30 cellular contexts compared by ENCODE assay signal in the genomic region with DNA sequence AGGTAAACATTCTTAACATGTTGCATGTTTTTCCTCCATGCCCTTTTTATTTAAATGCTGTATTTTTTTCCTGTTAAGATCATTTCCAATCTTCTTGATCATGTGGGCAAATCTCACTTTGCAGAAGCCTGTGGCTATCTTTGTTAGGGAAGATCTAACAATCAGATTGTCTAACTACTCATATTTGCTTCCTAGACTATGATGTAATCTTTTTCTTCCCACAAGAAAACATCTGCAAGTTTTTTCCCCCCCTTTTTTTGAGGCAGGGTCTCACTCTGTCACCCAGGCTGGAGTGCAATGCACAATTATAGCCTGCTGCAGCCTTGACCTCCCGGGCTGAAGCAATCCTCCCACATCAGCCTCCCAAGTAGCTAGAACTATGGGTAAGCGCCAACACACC. TPM values are rescaled to one million over a fixed set of nuclear protein-coding genes. Genes with fewer than 3 reads are reported as not detected.
"Had no signal": no experiment of that assay in that cellular context is flagged by ENCODE, and none has a peak within 500 bp of the region (broad histone marks: within the 10 kb centered on the region; RNA-seq: fewer than 3 reads in every experiment).

No MANE protein-coding gene starts in this region.

- ATAC-seq: foreskin keratinocyte, gastroesophageal sphincter, heart right ventricle, left cardiac atrium, left lung, left ventricle myocardium superior, lower lobe of right lung had no signal

- H3K4me1 ChIP-seq: foreskin keratinocyte, left lung, lower lobe of right lung had no signal

- H3K9me3 ChIP-seq: esophagus muscularis mucosa, gastroesophageal sphincter, heart right ventricle, left lung, lower lobe of right lung had no signal

- H3K27ac ChIP-seq: coronary artery, dorsolateral prefrontal cortex, esophagus muscularis mucosa, foreskin keratinocyte, gastroesophageal sphincter, heart right ventricle, left lung, lower lobe of right lung had no signal

- H3K36me3 ChIP-seq: esophagus muscularis mucosa, gastroesophageal sphincter, heart right ventricle, left lung, lower lobe of right lung had no signal

- H3K27me3 ChIP-seq: esophagus muscularis mucosa, gastroesophageal sphincter, heart right ventricle, left lung had no signal

- DNase-seq: dermis blood vessel endothelial cell; dorsolateral prefrontal cortex; effector CD4-positive, alpha-beta T cell; effector memory CD4-positive, alpha-beta T cell; foreskin keratinocyte; glutamatergic neuron; head of caudate nucleus; heart right ventricle; hippocampal formation; left cardiac atrium; left lung; left ventricle myocardium superior; lower lobe of right lung; mesenchymal stem cell; midbrain had no signal

- H3K4me3 ChIP-seq: coronary artery, dorsolateral prefrontal cortex, esophagus muscularis mucosa, gastroesophageal sphincter, heart right ventricle, left lung, lower lobe of right lung had no signal

- FAIRE-seq: colon, endothelial cell of umbilical vein, frontal cortex, islet of Langerhans, keratinocyte had no signal

RNA-seq across cellular contexts. Expression of gene LMOD3, which starts 15.0 kb away (rescaled TPM):
- total RNA-seq: dermis blood vessel endothelial cell, endothelial cell of umbilical vein, epithelial cell of proximal tubule, fibroblast of villous mesenchyme, foreskin keratinocyte, glomerular endothelial cell, kidney epithelial cell, lower leg skin, lung microvascular endothelial cell, mononuclear cell had no signal
- polyA plus RNA-seq: endothelial cell of umbilical vein, foreskin keratinocyte, keratinocyte had no signal
